ENCODE assay signal across 1 cellular context in genomic region chr1:76959581-76959980, GRCh38.
TF ChIP-seq lines count a peak whose summit lies in the region.

No MANE protein-coding gene starts in this region.

TF ChIP-seq in GM23338, 12 proteins besides CTCF, POLR2A, EP300 and RAD21 (continued from another document):
- TF ChIP-seq REST (IDR thresholded peaks at IDR 0.05; ENCODE audit: unreplicated experiment) (no peak), EZH2phosphoT487 (IDR thresholded peaks at IDR 0.05; ENCODE audit: unreplicated experiment) (no peak)
